Comparison of ENCODE assay signal across 23 cellular contexts in genomic region chr6:68951350-68951749, GRCh38.
DNase-seq lines count a peak whose midpoint lies in the region; ATAC-seq, FAIRE-seq and TF ChIP-seq lines count a peak whose summit lies in the region.
"Had no signal": no experiment of that assay in that cellular context is flagged by ENCODE, and none has a peak within 500 bp of the region (broad histone marks: within the 10 kb centered on the region; RNA-seq: fewer than 3 reads in every experiment).

No MANE protein-coding gene starts in this region.

- H3K9ac ChIP-seq in PC-3 (ENCODE audit: low read length), result no peak overlapping the region

- no peaks in the 10 kb centered on the region for H3K79me2 ChIP-seq in PC-3 (ENCODE audit: low read length)

- intact Hi-C loops in PC-3 (cut with micrococcal nuclease), result no loop called here

- no peaks in the 10 kb centered on the region for H3K27me3 ChIP-seq in PC-3 (ENCODE audit: low read length)
- H3K27me3 ChIP-seq in kidney epithelial cell (ENCODE audit: control insufficient read depth, insufficient read depth, low read length), result no peaks in the 10 kb centered on the region
- no peaks in the 10 kb centered on the region for H3K27me3 ChIP-seq in brain microvascular endothelial cell (replicated peaks)
- H3K27me3 ChIP-seq in WERI-Rb-1 (ENCODE audit: insufficient read depth, low read depth, severe bottlenecking), result no peaks in the 10 kb centered on the region
- H3K27me3 ChIP-seq: MG63 had no signal

- H3K9me3 ChIP-seq in A549 (no peaks in the 10 kb centered on the region), PC-3 (ENCODE audit: low read length) (no peaks in the 10 kb centered on the region), WERI-Rb-1 (ENCODE audit: severe bottlenecking) (no peaks in the 10 kb centered on the region)
- H3K9me3 ChIP-seq: MG63 had no signal

- ATAC-seq in A549 (no peak), PC-3 (no peak; the same call in 1 of the 2 replicates)

- DNase-seq in A549 (ENCODE audit: low read depth in 1 of 2, low spot score in 1 of 2) (no peak), HEK293T (ENCODE audit: extremely low spot score) (peak; percentile 23), PC-3 (no peak), kidney epithelial cell (ENCODE audit: low read depth) (no peak), NCI-H1417 (lab: John Stamatoyannopoulos, UW) (no peak), brain microvascular endothelial cell (no peak), WERI-Rb-1 (no peak)
- DNase-seq: CD4-positive, CD25-positive, alpha-beta regulatory T cell; COR-L47; DMS79; Kasumi-1; MG63; NCI-H1048; NCI-H1436 treated with DMSO at 0.1 percent for 48 hours; NCI-H1930; NCI-H226; NCI-H524 treated with DMSO at 0.1 percent for 48 hours; NCI-H82; OCI-M1; SHP77 treated with DMSO at 0.1 percent for 48 hours had no signal

- H3K9me2 ChIP-seq in PC-3 (replicated peaks; ENCODE audit: low read length), result no peaks in the 10 kb centered on the region

- no peaks in the 10 kb centered on the region for H3K4me1 ChIP-seq in A549
- H3K4me1 ChIP-seq in PC-3 (ENCODE audit: insufficient read depth, low read length), result no peaks in the 10 kb centered on the region

- no peaks in the 10 kb centered on the region for H3F3A ChIP-seq in PC-3 (ENCODE audit: low read length, unreplicated experiment)

- H3K4me2 ChIP-seq in A549 (peak overlapping the region; percentile 38; the same call in 1 of the 3 replicates), PC-3 (ENCODE audit: low read length) (no peak overlapping the region)

- BruUV-seq in PC-3 (replicated peaks; lab: Mats Ljungman, UMichigan), result no TSS peak

- TF ChIP-seq CTCF in A549 (IDR thresholded peaks at IDR 0.05), result no peak
- TF ChIP-seq CTCF in PC-3 (conservative IDR thresholded peaks at IDR 0.05; ENCODE audit: low read depth, low read length), result peak; percentile 18; the same call in 1 of the 2 replicates
- peak; percentile 2 for TF ChIP-seq CTCF in kidney epithelial cell (IDR thresholded peaks at IDR 0.05; ENCODE audit: insufficient read depth, low read length, poor library complexity, severe bottlenecking)
- TF ChIP-seq CTCF in brain microvascular endothelial cell (IDR thresholded peaks at IDR 0.05; ENCODE audit: low read depth, low read length, missing control alignments), result no peak
- TF ChIP-seq CTCF in WERI-Rb-1 (IDR thresholded peaks at IDR 0.05; ENCODE audit: low read depth, low read length), result no peak

- H3K27ac ChIP-seq in A549 (no peak overlapping the region), PC-3 (ENCODE audit: low read length) (no peak overlapping the region), brain microvascular endothelial cell (no peak overlapping the region), WERI-Rb-1 (no peak overlapping the region)
- H3K27ac ChIP-seq: RWPE1, SK-N-MC had no signal

- POLR2A ChIA-PET in A549 (lab: Yijun Ruan, JAX) (no interaction called here), HEK293T (lab: Yijun Ruan, JAX) (no interaction called here), PC-3 (lab: Charles Lee; ENCODE audit: unreplicated experiment) (no interaction called here)

- no peaks in the 10 kb centered on the region for H4K20me1 ChIP-seq in PC-3 (ENCODE audit: low read length)

- FAIRE-seq in A549 (lab: Jason Lieb, UNC), result no peak
- FAIRE-seq: A204.1 had no signal

- CTCF ChIA-PET in A549 (lab: Yijun Ruan, JAX), result no interaction called here
- CTCF ChIA-PET in HEK293T (lab: Yijun Ruan, JAX), result interaction anchor here (0.6 kb wide), 1 partner anchor 8 kb away, joined by 4 read pairs; no protein-coding TSS in a partner anchor
- CTCF ChIA-PET in PC-3 (lab: Charles Lee), result no interaction called here

- in situ Hi-C loops in brain microvascular endothelial cell (cut with HindIII; ENCODE audit: low pct_ligation_motif_present, low sequenced_read_pairs), result no loop called here

- no peak for TF ChIP-seq EP300 in A549 (IDR thresholded peaks at IDR 0.05)

- 0 out of 2 replicates have a peak overlapping the region, but pooled peaks have one; percentile 26 for H2AFZ ChIP-seq in PC-3 (ENCODE audit: low read length)

- no peak for TF ChIP-seq RAD21 in A549 (conservative IDR thresholded peaks at IDR 0.05 in 1 of 2, IDR thresholded peaks at IDR 0.05 in 1 of 2)

- 18% methylated on average over 10 of the region's 10 CpGs for WGBS in A549 (ENCODE audit: missing lambda C conversion rate)

- no peak for TF ChIP-seq POLR2A in A549 (IDR thresholded peaks at IDR 0.05; ENCODE audit: low read length)

- no peak overlapping the region for H3K4me3 ChIP-seq in A549
- no peak overlapping the region for H3K4me3 ChIP-seq in PC-3 (ENCODE audit: low read length)
- H3K4me3 ChIP-seq in kidney epithelial cell (ENCODE audit: low read depth, low read length), result no peak overlapping the region
- no peak overlapping the region for H3K4me3 ChIP-seq in brain microvascular endothelial cell (ENCODE audit: low read depth, low read length)
- H3K4me3 ChIP-seq in WERI-Rb-1 (ENCODE audit: low read depth, low read length), result no peak overlapping the region
- H3K4me3 ChIP-seq: MG63, SK-N-MC had no signal

- H3K36me3 ChIP-seq in PC-3 (ENCODE audit: low read depth, low read length), result no peaks in the 10 kb centered on the region
- no peaks in the 10 kb centered on the region for H3K36me3 ChIP-seq in kidney epithelial cell (ENCODE audit: control insufficient read depth, insufficient read depth, low read length)
- H3K36me3 ChIP-seq in brain microvascular endothelial cell (replicated peaks), result no peaks in the 10 kb centered on the region
- no peaks in the 10 kb centered on the region for H3K36me3 ChIP-seq in WERI-Rb-1
- H3K36me3 ChIP-seq: MG63 had no signal

TF ChIP-seq in A549, 52 proteins besides CTCF, POLR2A, EP300 and RAD21:
- no peak for TF ChIP-seq HDAC2 (IDR thresholded peaks at IDR 0.05)
- TF ChIP-seq, protein P1, sequence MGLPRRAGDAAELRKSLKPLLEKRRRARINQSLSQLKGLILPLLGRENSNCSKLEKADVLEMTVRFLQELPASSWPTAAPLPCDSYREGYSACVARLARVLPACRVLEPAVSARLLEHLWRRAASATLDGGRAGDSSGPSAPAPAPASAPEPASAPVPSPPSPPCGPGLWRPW (IDR thresholded peaks at IDR 0.05), result no peak
- TF ChIP-seq ZFP36 (IDR thresholded peaks at IDR 0.05; ENCODE audit: borderline replicate concordance, partially characterized antibody), result no peak
- TF ChIP-seq MAFK (IDR thresholded peaks at IDR 0.05; ENCODE audit: partially characterized antibody), result no peak
- no peak for TF ChIP-seq NR3C1 (IDR thresholded peaks at IDR 0.05)
- no peak for TF ChIP-seq PHF8 (IDR thresholded peaks at IDR 0.05; ENCODE audit: borderline replicate concordance, low read depth)
- TF ChIP-seq BHLHE40 (IDR thresholded peaks at IDR 0.05; ENCODE audit: low read depth, low read length), result no peak
- no peak for TF ChIP-seq CEBPB (IDR thresholded peaks at IDR 0.05)

TF ChIP-seq in HEK293T, 16 proteins besides CTCF, POLR2A, EP300 and RAD21:
- peak; percentile 74 for TF ChIP-seq PKNOX1 (IDR thresholded peaks at IDR 0.05)
- no peak for TF ChIP-seq NFRKB (IDR thresholded peaks at IDR 0.05)
- TF ChIP-seq TARDBP (IDR thresholded peaks at IDR 0.05), result no peak
- TF ChIP-seq FOXK2 (IDR thresholded peaks at IDR 0.05), result no peak

Comparison
In these comparisons a context has a peak if more than half of its experiments do, and no peak if none do; other contexts are left out.
1. CTCF ChIP-seq: peak in PC-3 (single experiment) and kidney epithelial cell (single experiment); none in A549 (single experiment), brain microvascular endothelial cell (single experiment) and WERI-Rb-1 (single experiment).